9 cellular contexts compared by ENCODE assay signal in genomic region chr13:99955747-99956472, GRCh38. TPM values are rescaled to one million over a fixed set of nuclear protein-coding genes. Genes with fewer than 3 reads are reported as not detected.
DNase-seq lines count a peak whose midpoint lies in the region; ATAC-seq and TF ChIP-seq lines count a peak whose summit lies in the region.
"Had no signal": no experiment of that assay in that cellular context is flagged by ENCODE, and none has a peak within 500 bp of the region (broad histone marks: within the 10 kb centered on the region; RNA-seq: fewer than 3 reads in every experiment).

No MANE protein-coding gene starts in this region.

- H2BK12ac ChIP-seq in neuronal stem cell (ENCODE audit: low read length), result peak overlapping the region; percentile 99

- H4K8ac ChIP-seq in neuronal stem cell (ENCODE audit: low read depth, low read length), result no peak overlapping the region

- H3K4me3 Mint-ChIP-seq in CD8-positive, alpha-beta memory T cell, result peak overlapping the region in 5 of 7 donors; percentile 39 to 70 (median 62)

- intact Hi-C loops in esophagus squamous epithelium (cut with DNase I), result no loop called here

- H2AFZ ChIP-seq in neuronal stem cell (ENCODE audit: low read length), result peak overlapping the region; percentile 79

- 3 to 18% methylated on average over 23 to 26 of the region's 57 CpGs for WGBS in esophagus squamous epithelium, 2 donors
- no CpG with 5 or more reads among the region's 57 CpGs for WGBS in neuronal stem cell (ENCODE audit: extremely low coverage in 2 of 2, insufficient read length in 2 of 2, insufficient replicate concordance in 1 of 2), 2 donors

- peaks cover 18 to 41% (median 33%) of the 10 kb centered on the region in 3 donors for H3K4me1 Mint-ChIP-seq in CD8-positive, alpha-beta memory T cell

- DNase-seq in CD8-positive, alpha-beta memory T cell, result no peak
- peak; percentile 97 for DNase-seq in MG63
- DNase-seq in esophagus squamous epithelium (lab: John Stamatoyannopoulos, UW), result no peak
- no peak for DNase-seq in neuronal stem cell (ENCODE audit: low spot score)
- DNase-seq in H4 (ENCODE audit: low spot score), result no peak
- DNase-seq in GDM1 (lab: John Stamatoyannopoulos, UW), result no peak

- peak overlapping the region; percentile 53 for H2AK5ac ChIP-seq in neuronal stem cell (ENCODE audit: low read depth, low read length)

- TF ChIP-seq CTCF in esophagus squamous epithelium (IDR thresholded peaks at IDR 0.05), result no peak

- H3K79me1 ChIP-seq in neuronal stem cell (ENCODE audit: low read depth, low read length), result peaks cover 2% of the 10 kb centered on the region

- H3K18ac ChIP-seq in neuronal stem cell (ENCODE audit: low read length), result peak overlapping the region; percentile 94

- no peaks in the 10 kb centered on the region for H3K36me3 Mint-ChIP-seq in CD8-positive, alpha-beta memory T cell

- no peak overlapping the region for H3K4me3 ChIP-seq in CD8-positive, alpha-beta memory T cell (ENCODE audit: low read length)
- H3K4me3 ChIP-seq in MG63, result peak overlapping the region; percentile 54
- H3K4me3 ChIP-seq in esophagus squamous epithelium, result peak overlapping the region in 3 of 4 donors; percentile 17 to 50 (median 33)
- H3K4me3 ChIP-seq in neuronal stem cell (ENCODE audit: low read length in 2 of 2), result peak overlapping the region; percentile 66 to 76

- H3K36me3 ChIP-seq in CD8-positive, alpha-beta memory T cell (ENCODE audit: insufficient read depth, low read length), result no peaks in the 10 kb centered on the region
- no peaks in the 10 kb centered on the region; the same call in 1 of the 2 replicates for H3K36me3 ChIP-seq in MG63
- H3K36me3 ChIP-seq in esophagus squamous epithelium, result no peaks in the 10 kb centered on the region
- H3K36me3 ChIP-seq in neuronal stem cell (replicated peaks in 1 of 2; ENCODE audit: control insufficient read depth in 2 of 2, insufficient read depth in 2 of 2, low read length in 2 of 2), result no peaks in the 10 kb centered on the region

- H3K4ac ChIP-seq in neuronal stem cell (ENCODE audit: low read length), result peak overlapping the region; percentile 99

- H3K27ac ChIP-seq in CD8-positive, alpha-beta memory T cell (ENCODE audit: low read depth, low read length), result no peak overlapping the region
- H3K27ac ChIP-seq in esophagus squamous epithelium (no peak overlapping the region), neuronal stem cell (replicated peaks; ENCODE audit: low read length) (no peak overlapping the region)

- peak overlapping the region; percentile 91 for H2BK5ac ChIP-seq in neuronal stem cell (ENCODE audit: low read length)

- POLR2A ChIA-PET in CD8-positive, alpha-beta memory T cell (lab: Charles Lee), result no interaction called here

- peak overlapping the region in 1 of 8 donors; percentile 56 for H3K27ac Mint-ChIP-seq in CD8-positive, alpha-beta memory T cell

- H3K4me2 ChIP-seq in neuronal stem cell (ENCODE audit: insufficient read depth, low read length, poor library complexity, severe bottlenecking), result peak overlapping the region; percentile 95

- H3K9me3 Mint-ChIP-seq in CD8-positive, alpha-beta memory T cell, result peaks cover 0 to 7% (median 0%) of the 10 kb centered on the region in 5 donors

- CTCF ChIA-PET in CD8-positive, alpha-beta memory T cell (lab: Charles Lee), result no interaction called here

- peak overlapping the region; percentile 99 for H4K91ac ChIP-seq in neuronal stem cell (ENCODE audit: low read depth, low read length, poor library complexity)

- peak overlapping the region; percentile 88 for H3K9ac ChIP-seq in neuronal stem cell (ENCODE audit: low read depth, low read length, poor library complexity)

- peaks cover 74 to 91% of the 10 kb centered on the region in 2 donors for H3K27me3 Mint-ChIP-seq in CD8-positive, alpha-beta memory T cell

- peak overlapping the region; percentile 97 for H2BK120ac ChIP-seq in neuronal stem cell (ENCODE audit: low read depth, low read length)

- peak overlapping the region; percentile 99 for H2BK15ac ChIP-seq in neuronal stem cell (ENCODE audit: low read length)

- peaks cover 60% of the 10 kb centered on the region for H3K27me3 ChIP-seq in CD8-positive, alpha-beta memory T cell (ENCODE audit: insufficient read depth, low read length, poor library complexity, severe bottlenecking)
- H3K27me3 ChIP-seq in MG63 (no peaks in the 10 kb centered on the region), esophagus squamous epithelium (peaks cover 36 to 100% (median 50%) of the 10 kb centered on the region in 4 donors), neuronal stem cell (ENCODE audit: control insufficient read depth in 3 of 3, insufficient read depth in 3 of 3, low read depth in 1 of 3, low read length in 3 of 3) (peaks cover 0 to 9% (median 0%) of the 10 kb centered on the region in 3 experiments)

- ATAC-seq in HG03108 (IDR thresholded peaks at IDR 0.05; ENCODE audit: unreplicated experiment) (no peak), HG02938 (IDR thresholded peaks at IDR 0.05; ENCODE audit: unreplicated experiment) (no peak)

- TF ChIP-seq POLR2A in esophagus squamous epithelium (IDR thresholded peaks at IDR 0.05), result no peak

- H3K14ac ChIP-seq in neuronal stem cell (ENCODE audit: low read length), result peak overlapping the region; percentile 75

- peaks cover 36% of the 10 kb centered on the region for H3K4me1 ChIP-seq in CD8-positive, alpha-beta memory T cell (ENCODE audit: insufficient read depth, low read length)
- H3K4me1 ChIP-seq in esophagus squamous epithelium, result peaks cover 20 to 44% (median 30%) of the 10 kb centered on the region in 3 donors
- peaks cover 22 to 24% of the 10 kb centered on the region in 2 donors for H3K4me1 ChIP-seq in neuronal stem cell (ENCODE audit: control insufficient read depth in 2 of 2, insufficient read depth in 1 of 2, low read depth in 1 of 2, low read length in 2 of 2)

- H3K9me3 ChIP-seq in CD8-positive, alpha-beta memory T cell (ENCODE audit: low read length), result no peaks in the 10 kb centered on the region
- no peaks in the 10 kb centered on the region for H3K9me3 ChIP-seq in MG63
- no peaks in the 10 kb centered on the region for H3K9me3 ChIP-seq in esophagus squamous epithelium
- H3K9me3 ChIP-seq in neuronal stem cell (replicated peaks in 1 of 2; ENCODE audit: control insufficient read depth in 2 of 2, insufficient read depth in 1 of 2, low read depth in 1 of 2, low read length in 2 of 2), result no peaks in the 10 kb centered on the region

- peak overlapping the region; percentile 83 for H3K23ac ChIP-seq in neuronal stem cell (ENCODE audit: low read depth, low read length, poor library complexity)

RNA-seq across cellular contexts. Expression of gene ZIC5, which starts 15.7 kb away (rescaled TPM):
- not detected for total RNA-seq in CD8-positive, alpha-beta memory T cell
- polyA plus RNA-seq in CD8-positive, alpha-beta memory T cell, result not detected
- total RNA-seq in MG63 (2014; rRNA removed; shearing (Covaris generic); ENCODE audit: low replicate concordance), result 1.8 and 2.9 TPM in 2 replicates
- not detected for total RNA-seq in esophagus squamous epithelium
- polyA plus RNA-seq in neuronal stem cell (2013, experiment 1 of 2), result 18.1 TPM
- polyA plus RNA-seq in neuronal stem cell (2013, experiment 2 of 2), result 18.3 TPM
- total RNA-seq in H4 (2014; rRNA removed; shearing (Covaris generic)), result 0.12 and 0.58 TPM in 2 replicates
- total RNA-seq: glomerular endothelial cell had no signal

RNA-seq across cellular contexts. Expression of gene ZIC2, which starts 25.7 kb away (rescaled TPM):
- total RNA-seq in CD8-positive, alpha-beta memory T cell, result not detected
- not detected for polyA plus RNA-seq in CD8-positive, alpha-beta memory T cell
- 3.7 and 5.2 TPM in 2 replicates for total RNA-seq in MG63 (2014; rRNA removed; shearing (Covaris generic); ENCODE audit: low replicate concordance)
- total RNA-seq in esophagus squamous epithelium, result under 1 TPM in 1 of 4 donors, not detected in 3; under 0.01 TPM
- 120 TPM for polyA plus RNA-seq in neuronal stem cell (2013, experiment 1 of 2)
- polyA plus RNA-seq in neuronal stem cell (2013, experiment 2 of 2), result 122 TPM
- total RNA-seq in H4 (2014; rRNA removed; shearing (Covaris generic)), result 0.27 and 0.56 TPM in 2 replicates
- total RNA-seq: glomerular endothelial cell had no signal
